Comparison of ENCODE assay signal across 1 cellular context in genomic region chr18:32349728-32350395, GRCh38.
A peak's percentile ranks its signal among the peaks of the same experiment; 100 is the strongest.
TF ChIP-seq lines count a peak whose summit lies in the region.

No MANE protein-coding gene starts in this region.

TF ChIP-seq in HEK293, 187 proteins besides CTCF, POLR2A, EP300 and RAD21 (continued from another document):
- TF ChIP-seq, protein P1, sequence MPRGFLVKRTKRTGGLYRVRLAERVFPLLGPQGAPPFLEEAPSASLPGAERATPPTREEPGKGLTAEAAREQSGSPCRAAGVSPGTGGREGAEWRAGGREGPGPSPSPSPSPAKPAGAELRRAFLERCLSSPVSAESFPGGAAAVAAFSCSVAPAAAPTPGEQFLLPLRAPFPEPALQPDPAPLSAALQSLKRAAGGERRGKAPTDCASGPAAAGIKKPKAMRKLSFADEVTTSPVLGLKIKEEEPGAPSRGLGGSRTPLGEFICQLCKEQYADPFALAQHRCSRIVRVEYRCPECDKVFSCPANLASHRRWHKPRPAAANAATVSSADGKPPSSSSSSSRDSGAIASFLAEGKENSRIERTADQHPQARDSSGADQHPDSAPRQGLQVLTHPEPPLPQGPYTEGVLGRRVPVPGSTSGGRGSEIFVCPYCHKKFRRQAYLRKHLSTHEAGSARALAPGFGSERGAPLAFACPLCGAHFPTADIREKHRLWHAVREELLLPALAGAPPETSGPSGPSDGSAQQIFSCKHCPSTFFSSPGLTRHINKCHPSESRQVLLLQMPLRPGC (tag by site-specific recombination; IDR thresholded peaks at IDR 0.05) = 0 out of 2 replicates have a peak, but pooled peaks have one; percentile 29
- no peak for TF ChIP-seq OSR2 (tag by site-specific recombination; IDR thresholded peaks at IDR 0.05)
- TF ChIP-seq ZNF394 (tag by site-specific recombination; IDR thresholded peaks at IDR 0.05; ENCODE audit: borderline replicate concordance) = no peak
- no peak for TF ChIP-seq ZNF423 (tag by site-specific recombination; IDR thresholded peaks at IDR 0.05)
- TF ChIP-seq ZNF280D (tag by site-specific recombination; IDR thresholded peaks at IDR 0.05) = no peak
- peak; percentile 74; the same call in 1 of the 2 replicates for TF ChIP-seq IKZF3 (tag by site-specific recombination; IDR thresholded peaks at IDR 0.05)
- TF ChIP-seq, protein P2, sequence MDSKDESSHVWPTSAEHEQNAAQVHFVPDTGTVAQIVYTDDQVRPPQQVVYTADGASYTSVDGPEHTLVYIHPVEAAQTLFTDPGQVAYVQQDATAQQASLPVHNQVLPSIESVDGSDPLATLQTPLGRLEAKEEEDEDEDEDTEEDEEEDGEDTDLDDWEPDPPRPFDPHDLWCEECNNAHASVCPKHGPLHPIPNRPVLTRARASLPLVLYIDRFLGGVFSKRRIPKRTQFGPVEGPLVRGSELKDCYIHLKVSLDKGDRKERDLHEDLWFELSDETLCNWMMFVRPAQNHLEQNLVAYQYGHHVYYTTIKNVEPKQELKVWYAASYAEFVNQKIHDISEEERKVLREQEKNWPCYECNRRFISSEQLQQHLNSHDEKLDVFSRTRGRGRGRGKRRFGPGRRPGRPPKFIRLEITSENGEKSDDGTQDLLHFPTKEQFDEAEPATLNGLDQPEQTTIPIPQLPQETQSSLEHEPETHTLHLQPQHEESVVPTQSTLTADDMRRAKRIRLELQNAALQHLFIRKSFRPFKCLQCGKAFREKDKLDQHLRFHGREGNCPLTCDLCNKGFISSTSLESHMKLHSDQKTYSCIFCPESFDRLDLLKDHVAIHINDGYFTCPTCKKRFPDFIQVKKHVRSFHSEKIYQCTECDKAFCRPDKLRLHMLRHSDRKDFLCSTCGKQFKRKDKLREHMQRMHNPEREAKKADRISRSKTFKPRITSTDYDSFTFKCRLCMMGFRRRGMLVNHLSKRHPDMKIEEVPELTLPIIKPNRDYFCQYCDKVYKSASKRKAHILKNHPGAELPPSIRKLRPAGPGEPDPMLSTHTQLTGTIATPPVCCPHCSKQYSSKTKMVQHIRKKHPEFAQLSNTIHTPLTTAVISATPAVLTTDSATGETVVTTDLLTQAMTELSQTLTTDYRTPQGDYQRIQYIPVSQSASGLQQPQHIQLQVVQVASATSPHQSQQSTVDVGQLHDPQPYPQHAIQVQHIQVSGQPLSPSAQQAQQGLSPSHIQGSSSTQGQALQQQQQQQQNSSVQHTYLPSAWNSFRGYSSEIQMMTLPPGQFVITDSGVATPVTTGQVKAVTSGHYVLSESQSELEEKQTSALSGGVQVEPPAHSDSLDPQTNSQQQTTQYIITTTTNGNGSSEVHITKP (tag by site-specific recombination; IDR thresholded peaks at IDR 0.05) = peak; percentile 92
- TF ChIP-seq ZEB2 (tag by site-specific recombination; IDR thresholded peaks at IDR 0.05) = peak; percentile 60
